Comparison of ENCODE assay signal across 5 cellular contexts in genomic region chr16:9775994-9776393, GRCh38.
"Had no signal": no experiment of that assay in that cellular context is flagged by ENCODE, and none has a peak within 500 bp of the region (broad histone marks: within the 10 kb centered on the region; RNA-seq: fewer than 3 reads in every experiment).

No MANE protein-coding gene starts in this region.

- FAIRE-seq: HTR-8/SVneo, K562 had no signal

- H3K27ac ChIP-seq: HL-60 had no signal

- DNase-seq: IMR-90, KBM-7 had no signal

- ATAC-seq: K562 had no signal

- H3K4me3 ChIP-seq: K562 had no signal
